In genomic region chr16:11794991-11795886, GRCh38 we compare ENCODE assay signal across 10 cellular contexts. TPM values are rescaled to one million over a fixed set of nuclear protein-coding genes. Genes with fewer than 3 reads are reported as not detected.
DNase-seq lines count a peak whose midpoint lies in the region; ATAC-seq, FAIRE-seq and TF ChIP-seq lines count a peak whose summit lies in the region.
"Had no signal": no experiment of that assay in that cellular context is flagged by ENCODE, and none has a peak within 500 bp of the region (broad histone marks: within the 10 kb centered on the region; RNA-seq: fewer than 3 reads in every experiment).

No MANE protein-coding gene starts in this region.

- H3K36me3 Mint-ChIP-seq in Calu3 (ENCODE audit: insufficient read depth, unreplicated experiment) = peaks cover 71% of the 10 kb centered on the region

- CTCF ChIA-PET in Calu3 (lab: Charles Lee) = no interaction called here

- TF ChIP-seq EP300 in ovary (IDR thresholded peaks at IDR 0.05) = no peak

- H3K9me3 ChIP-seq in NT2/D1 (ENCODE audit: insufficient read depth, low read length) = no peaks in the 10 kb centered on the region
- no peaks in the 10 kb centered on the region for H3K9me3 ChIP-seq in endocrine pancreas (ENCODE audit: control insufficient read depth, low read length)
- no peaks in the 10 kb centered on the region for H3K9me3 ChIP-seq in ovary

- H3K27me3 Mint-ChIP-seq in Calu3 (ENCODE audit: unreplicated experiment) = no peaks in the 10 kb centered on the region

- H3K27ac ChIP-seq in ovary = no peak overlapping the region

- H3K4me3 Mint-ChIP-seq in Calu3 (ENCODE audit: low read depth, unreplicated experiment) = peak overlapping the region; percentile 76

- H3K36me3 ChIP-seq in NT2/D1 (ENCODE audit: insufficient read depth, insufficient read length, low read length) = peaks cover 37% of the 10 kb centered on the region
- peaks cover 2% of the 10 kb centered on the region for H3K36me3 ChIP-seq in endocrine pancreas (ENCODE audit: control insufficient read depth, insufficient read depth, low read length)
- no peaks in the 10 kb centered on the region for H3K36me3 ChIP-seq in ovary

- H3K27me3 ChIP-seq in NT2/D1 (ENCODE audit: insufficient read depth, insufficient read length) (no peaks in the 10 kb centered on the region), endocrine pancreas (ENCODE audit: control insufficient read depth, insufficient read depth, low read length) (no peaks in the 10 kb centered on the region), ovary (no peaks in the 10 kb centered on the region)

- TF ChIP-seq CTCF in Calu3 (IDR thresholded peaks at IDR 0.05; ENCODE audit: unreplicated experiment) (no peak), ovary (IDR thresholded peaks at IDR 0.05) (no peak)

- FAIRE-seq in frontal cortex (lab: Jason Lieb, UNC) = no peak
- FAIRE-seq: H54 had no signal

- TF ChIP-seq POLR2A in ovary (IDR thresholded peaks at IDR 0.05) = no peak

- no peaks in the 10 kb centered on the region for H3K4me1 ChIP-seq in NT2/D1 (ENCODE audit: insufficient read depth, insufficient read length)
- peaks cover 14% of the 10 kb centered on the region for H3K4me1 ChIP-seq in endocrine pancreas (ENCODE audit: control insufficient read depth, insufficient read depth, low read length)
- peaks cover 11% of the 10 kb centered on the region for H3K4me1 ChIP-seq in ovary (ENCODE audit: insufficient read depth)

- no peak for ATAC-seq in HG03175 (IDR thresholded peaks at IDR 0.05; ENCODE audit: unreplicated experiment)

- 80 to 83% (median 81%) methylated on average over 21 of the region's 21 CpGs for WGBS in ovary, 3 donors

- H3K27ac Mint-ChIP-seq in Calu3 (ENCODE audit: unreplicated experiment) = peak overlapping the region; percentile 84

- H3K9me3 Mint-ChIP-seq in Calu3 (ENCODE audit: low read depth, unreplicated experiment) = no peaks in the 10 kb centered on the region

- H3K4me3 ChIP-seq in NT2/D1 (ENCODE audit: insufficient read length, low read depth) = no peak overlapping the region
- peak overlapping the region; percentile 24 for H3K4me3 ChIP-seq in endocrine pancreas (ENCODE audit: control insufficient read depth, insufficient read depth, low read length)
- peak overlapping the region; percentile 84 for H3K4me3 ChIP-seq in ovary

- peaks cover 67% of the 10 kb centered on the region for H3K4me1 Mint-ChIP-seq in Calu3 (ENCODE audit: low read depth, unreplicated experiment)

- peak overlapping the region; percentile 90 for H3K9ac ChIP-seq in NT2/D1 (ENCODE audit: insufficient read length, low read depth)
- peak overlapping the region; percentile 74 for H3K9ac ChIP-seq in endocrine pancreas (ENCODE audit: control insufficient read depth, insufficient read depth, low read length)

- DNase-seq in Calu3 (no peak), NT2/D1 (ENCODE audit: low read depth, low spot score) (no peak), ovary (no peak), Ammon's horn (ENCODE audit: low spot score) (no peak), frontal cortex (ENCODE audit: low spot score in 2 of 2) (no peak), D341Med (ENCODE audit: low spot score) (no peak)
- DNase-seq: activated CD4-positive, alpha-beta T cell treated with anti-CD3 and anti-CD28 coated beads, Interleukin-2, amount 50 U/mL, for 1 hour had no signal

- no TSS peak for BruUV-seq in Calu3 (replicated peaks; lab: Mats Ljungman, UMichigan)

- intact Hi-C loops in Calu3 (cut with micrococcal nuclease; ENCODE audit: unreplicated experiment) (loop anchor here (5.0 kb wide), 1 partner anchor 38 kb away; no protein-coding TSS in a partner anchor), ovary (cut with DNase I) (loop anchor here in 1 of 4 donors (10.0 kb wide), 1 partner anchor 50 kb away; the partner anchor contains the start of gene TXNDC11)

RNA-seq across cellular contexts. Expression of gene ZC3H7A, which starts 1.8 kb away (rescaled TPM):
- total RNA-seq in Calu3 (2022) (68.7 and 70.9 TPM in 2 replicates), ovary (10 to 100 TPM; 42.1 to 60.9 (median 50.7) TPM), frontal cortex (37.1 TPM)
- polyA plus RNA-seq in ovary = 10 to 100 TPM; 34.9 to 57.6 TPM

RNA-seq across cellular contexts. Expression of gene TXNDC11, which starts 52.6 kb away (rescaled TPM):
- total RNA-seq in Calu3 (2022) (51.3 and 52.1 TPM in 2 replicates), ovary (10 to 100 TPM; 32.3 to 48.6 (median 40.6) TPM), frontal cortex (8.6 TPM)
- 10 to 100 TPM; 35.1 to 39.2 TPM for polyA plus RNA-seq in ovary

RNA-seq across cellular contexts. Expression of gene RSL1D1, which starts 56.1 kb away (rescaled TPM):
- total RNA-seq in Calu3 (2022) = 239 and 247 TPM in 2 replicates
- total RNA-seq in ovary = 100 to 1,000 TPM; 168 to 390 (median 281) TPM
- polyA plus RNA-seq in ovary = 100 to 1,000 TPM; 222 to 406 TPM
- 62.4 TPM for total RNA-seq in frontal cortex
